ENCODE assay signal across 8 cellular contexts in genomic region chr6:47307362-47308222, GRCh38. TPM values are rescaled to one million over a fixed set of nuclear protein-coding genes. Genes with fewer than 3 reads are reported as not detected.
DNase-seq lines count a peak whose midpoint lies in the region; ATAC-seq and TF ChIP-seq lines count a peak whose summit lies in the region.

No MANE protein-coding gene starts in this region.

- H3K9me3 ChIP-seq in right atrium auricular region (no peaks in the 10 kb centered on the region), lung (ENCODE audit: control insufficient read depth in 2 of 2, insufficient read depth in 1 of 2, low read length in 1 of 2) (no peaks in the 10 kb centered on the region)

- TF ChIP-seq CTCF in right atrium auricular region (IDR thresholded peaks at IDR 0.05) (no peak), cardiac fibroblast (IDR thresholded peaks at IDR 0.05; ENCODE audit: low read depth, low read length) (no peak), lung (IDR thresholded peaks at IDR 0.05; ENCODE audit: control extremely low read depth, extremely low read depth) (no peak)

- H3K4me3 ChIP-seq in right atrium auricular region (peak overlapping the region; percentile 57 to 70), cardiac fibroblast (replicated peaks in 1 of 2; ENCODE audit: low read depth in 2 of 2, low read length in 2 of 2) (peak overlapping the region; percentile 83 to 91), lung (peak overlapping the region; percentile 26), urinary bladder (ENCODE audit: low read depth, low read length) (peak overlapping the region; percentile 88)

- H3K27me3 ChIP-seq in right atrium auricular region, result no peaks in the 10 kb centered on the region
- H3K27me3 ChIP-seq in lung (ENCODE audit: control insufficient read depth, insufficient read depth), result no peaks in the 10 kb centered on the region

- H3K4me1 ChIP-seq in right atrium auricular region (peaks cover 0 to 10% of the 10 kb centered on the region in 2 donors), lung (ENCODE audit: control insufficient read depth in 2 of 2, insufficient read depth in 2 of 2, low read length in 2 of 2) (peaks cover 0 to 6% of the 10 kb centered on the region in 2 donors), urinary bladder (ENCODE audit: insufficient read depth) (no peaks in the 10 kb centered on the region)

- intact Hi-C loops in left cardiac atrium (cut with DNase I), result loop anchor here (5.0 kb wide), 2 partner anchors 55 to 210 kb away; no protein-coding TSS in a partner anchor

- H3K36me3 ChIP-seq in right atrium auricular region (no peaks in the 10 kb centered on the region), lung (ENCODE audit: control insufficient read depth in 2 of 2, insufficient read depth in 2 of 2, low read length in 2 of 2) (no peaks in the 10 kb centered on the region), urinary bladder (ENCODE audit: insufficient read depth) (no peaks in the 10 kb centered on the region)

- H3K27ac ChIP-seq in right atrium auricular region, result no peak overlapping the region
- no peak overlapping the region for H3K27ac ChIP-seq in lung (ENCODE audit: low read depth in 1 of 2, low read length in 1 of 2)
- H3K27ac ChIP-seq in urinary bladder (ENCODE audit: low read depth), result no peak overlapping the region

- DNase-seq in right atrium auricular region (ENCODE audit: low spot score), result no peak
- no peak for DNase-seq in left cardiac atrium
- peak in 1 of 2 donors; percentile 22 for DNase-seq in cardiac fibroblast (ENCODE audit: low read depth in 2 of 2)
- no peak for DNase-seq in lung (ENCODE audit: low spot score)
- no peak for DNase-seq in NCI-H1048 (lab: John Stamatoyannopoulos, UW)
- DNase-seq in central memory CD4-positive, alpha-beta T cell, result no peak

- no peak for ATAC-seq in left cardiac atrium
- no peak for ATAC-seq in lung (ENCODE audit: insufficient read depth, low FRiP score)
- ATAC-seq in GM21526 (IDR thresholded peaks at IDR 0.05; ENCODE audit: low FRiP score, unreplicated experiment), result no peak

- 95 to 97% methylated on average over 7 of the region's 7 CpGs for WGBS in lung, 2 donors
- 92% methylated on average over 7 of the region's 7 CpGs for WGBS in urinary bladder

RNA-seq across cellular contexts. Expression of gene TNFRSF21, which starts 2.1 kb away (rescaled TPM):
- total RNA-seq in right atrium auricular region (10 to 100 TPM in 1 of 2 donors, 1 to 10 TPM in 1; 7.4 to 12.1 TPM), left cardiac atrium (10 to 100 TPM; 12.1 to 24.4 TPM), lung (10 to 100 TPM; 21.8 to 36.6 TPM), urinary bladder (22.8 TPM)
- polyA plus RNA-seq in lung (10 to 100 TPM; 11.1 to 27.2 TPM), urinary bladder (43.2 TPM)

Comparison
In these comparisons a context has a peak if more than half of its experiments do, and no peak if none do; other contexts are left out.
1. H3K4me3 ChIP-seq: peak in every context shown above with its lines; median percentile 88 in urinary bladder; 87 in cardiac fibroblast; 64 in right atrium auricular region; 26 in lung.